8 cellular contexts compared by ENCODE assay signal in the genomic region with DNA sequence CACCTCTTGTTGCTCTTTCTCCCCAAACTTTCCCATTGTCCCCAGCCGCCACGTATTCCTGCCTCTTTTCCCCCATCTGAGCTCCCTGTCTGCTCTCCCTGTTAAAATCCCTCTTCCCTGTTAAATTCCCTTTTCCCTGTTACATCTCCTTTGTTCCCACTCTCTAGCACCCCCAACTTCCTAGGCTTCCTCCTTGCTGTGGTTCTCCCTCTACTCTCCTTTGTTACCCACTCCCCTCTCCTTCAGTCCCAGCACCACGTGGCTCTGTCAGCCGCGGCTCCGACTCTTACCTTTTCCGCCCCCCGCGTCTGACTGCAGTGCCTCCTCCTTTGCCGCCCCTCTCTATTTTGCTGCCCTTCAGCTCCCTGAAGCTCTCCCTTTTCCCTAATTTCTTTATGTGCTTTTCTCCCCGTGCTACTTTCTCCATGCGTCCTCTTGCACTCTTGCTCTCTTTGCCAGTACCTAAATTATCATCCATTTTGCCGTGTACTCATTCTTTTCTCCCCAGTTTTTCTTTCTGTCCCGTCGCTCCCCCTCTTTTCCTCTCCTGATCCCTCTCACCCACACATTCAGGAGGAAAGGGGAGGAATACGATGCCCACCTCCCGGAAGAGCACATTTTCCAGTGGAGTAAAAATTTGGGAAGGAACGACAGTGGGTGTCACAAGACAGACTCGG. TPM values are rescaled to one million over a fixed set of nuclear protein-coding genes. Genes with fewer than 3 reads are reported as not detected.
DNase-seq lines count a peak whose midpoint lies in the region; ATAC-seq, FAIRE-seq and TF ChIP-seq lines count a peak whose summit lies in the region.

No MANE protein-coding gene starts in this region.

- FAIRE-seq in HepG2 (lab: Jason Lieb, UNC): no peak

- H3K4me1 Mint-ChIP-seq in IgD-negative memory B cell: peaks cover 12 to 18% (median 12%) of the 10 kb centered on the region in 3 donors

- H3K4me3 ChIP-seq in HepG2 (replicated peaks in 1 of 3; ENCODE audit: insufficient read depth in 1 of 3, low read depth in 2 of 3, low read length in 3 of 3): peak overlapping the region; percentile 92 to 96 (median 93)

- peak overlapping the region; percentile 57 to 94 (median 85) for H3K27ac Mint-ChIP-seq in IgD-negative memory B cell

- H3K79me2 ChIP-seq in HepG2 (ENCODE audit: insufficient read depth, low read length): peaks cover 24% of the 10 kb centered on the region

- peaks cover 1 to 6% of the 10 kb centered on the region in 2 experiments; a peak in 3 of 5 replicates for H3K36me3 ChIP-seq in HepG2 (replicated peaks in 1 of 2; ENCODE audit: control insufficient read depth in 1 of 2, insufficient read depth in 2 of 2, low read length in 2 of 2)

- H3K27me3 Mint-ChIP-seq in IgD-negative memory B cell: no peaks in the 10 kb centered on the region

- ATAC-seq in HepG2: peak; percentile 62
- no peak for ATAC-seq in GM21825 (IDR thresholded peaks at IDR 0.05; ENCODE audit: unreplicated experiment)

- CTCF ChIA-PET in HepG2 (lab: Yijun Ruan, JAX; ENCODE audit: low intra/inter-chr PET ratio, low total read pairs): interaction anchor here (1.8 kb wide), 1 partner anchor 98 kb away, joined by 17 read pairs; no protein-coding TSS in a partner anchor

- no peak for TF ChIP-seq CTCF in HepG2 (CRISPR knock-in tag; IDR thresholded peaks at IDR 0.05)

- peaks cover 50% of the 10 kb centered on the region for H3K9me3 ChIP-seq in HepG2 (ENCODE audit: low read length)

- DNase-seq in DMS 273 treated with DMSO at 0.1 percent for 48 hours (lab: John Stamatoyannopoulos, UW) (peak; percentile 53), SK-MEL-5 (ENCODE audit: low read depth, low spot score) (peak; percentile 37), cerebellar cortex (ENCODE audit: low spot score) (peak; percentile 54), HepG2 (ENCODE audit: low spot score) (peak; percentile 34), epidermal melanocyte (ENCODE audit: insufficient read length, low spot score) (no peak)
- DNase-seq in stimulated activated CD8-positive, alpha-beta memory T cell treated with anti-CD3 and anti-CD28 coated beads, Interleukin-12 subunit alpha, Interleukin-12 subunit beta, amount 100 ng/mL, for 4 hours (ENCODE audit: low read depth): peak; percentile 2

- TF ChIP-seq EP300 in HepG2 (IDR thresholded peaks at IDR 0.05; ENCODE audit: low read depth in 2 of 2, low read length in 2 of 2) (no peak), HepG2 (CRISPR knock-in tag; IDR thresholded peaks at IDR 0.05; ENCODE audit: borderline replicate concordance) (no peak)

- H3K9me3 Mint-ChIP-seq in IgD-negative memory B cell: peaks cover 3 to 23% (median 6%) of the 10 kb centered on the region in 3 donors

- in situ Hi-C loops in SK-MEL-5 (cut with HindIII; ENCODE audit: low pct_unique_long_range_greater_than_20kb, low sequenced_read_pairs) (no loop called here), HepG2 (cut with HindIII; ENCODE audit: extremely low pct_ligation_motif_present, low pct_unique_long_range_greater_than_20kb) (loop anchor here (10.0 kb wide), 1 partner anchor 96 kb away; no protein-coding TSS in a partner anchor)

- BruUV-seq in HepG2 (replicated peaks; lab: Mats Ljungman, UMichigan): no TSS peak

- H3K27me3 ChIP-seq in HepG2 (ENCODE audit: control insufficient read depth in 1 of 2, insufficient read depth in 2 of 2, low read length in 2 of 2): no peaks in the 10 kb centered on the region; a peak in 1 of 5 replicates

- H3K4me2 ChIP-seq in HepG2 (ENCODE audit: low read depth, low read length): peak overlapping the region; percentile 93

- H2AFZ ChIP-seq in HepG2 (ENCODE audit: low read length): no peak overlapping the region

- peak overlapping the region; percentile 94 for H3K9ac ChIP-seq in HepG2 (ENCODE audit: insufficient read depth, low read depth, low read length)

- POLR2A ChIA-PET in HepG2 (lab: Yijun Ruan, JAX): interaction anchor here (3.9 kb wide), 1 partner anchor 51 kb away, joined by 23 read pairs; the partner anchor contains the start of gene PPP2R1A

- H3K27ac ChIP-seq in HepG2 (ENCODE audit: extremely low read length, insufficient read depth, low read length): peak overlapping the region; percentile 94

- no peak for TF ChIP-seq POLR2A in HepG2 (IDR thresholded peaks at IDR 0.05; ENCODE audit: insufficient read depth in 1 of 2, low read depth in 2 of 2, low read length in 2 of 2)

- H3K4me3 Mint-ChIP-seq in IgD-negative memory B cell: peak overlapping the region; percentile 88 to 98 (median 97)

- H4K20me1 ChIP-seq in HepG2 (ENCODE audit: insufficient read depth, low read length): no peaks in the 10 kb centered on the region

- H3K36me3 Mint-ChIP-seq in IgD-negative memory B cell: peaks cover 9% of the 10 kb centered on the region

- 3% methylated on average over 19 of the region's 19 CpGs for WGBS in HepG2 (ENCODE audit: low lambda C conversion rate)

- intact Hi-C loops in HepG2 (cut with micrococcal nuclease; ENCODE audit: unreplicated experiment): loop anchor here (1.0 to 2.0 kb wide), 2 partner anchors 50 to 99 kb away; no protein-coding TSS in a partner anchor

- peaks cover 25% of the 10 kb centered on the region for H3K4me1 ChIP-seq in HepG2 (ENCODE audit: insufficient read depth, low read length)

- TF ChIP-seq RAD21 in HepG2 (CRISPR knock-in tag; IDR thresholded peaks at IDR 0.05): no peak

RNA-seq across cellular contexts. Expression of gene ZNF616, which starts 1.0 kb away (rescaled TPM):
- polyA plus RNA-seq in IgD-negative memory B cell (5.8 TPM), HepG2 (2011; rRNA removed) (2.2 and 3.2 TPM in 2 replicates)
- 6.3 and 6.5 TPM in 2 replicates for total RNA-seq in SK-MEL-5 (2014; rRNA removed; shearing (Covaris generic))
- polyA plus RNA-seq in SK-MEL-5 (2015; cell fraction: cytosol; rRNA removed): 3.9 and 4.8 TPM in 2 replicates
- polyA plus RNA-seq in SK-MEL-5 (2015; cell fraction: nucleus; rRNA removed): 3.4 and 7.7 TPM in 2 replicates
- total RNA-seq in HepG2 (2016; rRNA removed; fragmentation: Illumina TruSeq; extraction: Trizol): 10.4 and 19.8 TPM in 2 replicates
- total RNA-seq in HepG2 (2016; cell fraction: cytosol; rRNA removed; fragmentation: Illumina TruSeq; extraction: Trizol; ENCODE audit: low read depth): 1.5 and 1.7 TPM in 2 replicates
- total RNA-seq in HepG2 (2016; cell fraction: insoluble cytoplasmic fraction; rRNA removed; fragmentation: Illumina TruSeq; extraction: Trizol): 11.8 and 19.2 TPM in 2 replicates
- 5.0 and 6.2 TPM in 2 replicates for total RNA-seq in HepG2 (2016; cell fraction: membrane; rRNA removed; fragmentation: Illumina TruSeq; extraction: Trizol)
- total RNA-seq in HepG2 (2016; cell fraction: nucleus; rRNA removed; fragmentation: Illumina TruSeq; extraction: Trizol): 6.9 and 9.4 TPM in 2 replicates
- polyA plus RNA-seq in HepG2 (2011; cell fraction: cytosol; rRNA removed): 1.2 and 2.3 TPM in 2 replicates
- 2.3 and 3.8 TPM in 2 replicates for polyA plus RNA-seq in HepG2 (2011; cell fraction: nucleus; rRNA removed)
- 6.6 and 7.4 TPM in 2 replicates for polyA plus RNA-seq in HepG2 (2012)
- polyA plus RNA-seq in HepG2 (2016; cell fraction: cytosol; fragmentation: Illumina TruSeq; extraction: Trizol; ENCODE audit: low read depth): 0.31 and 0.53 TPM in 2 replicates
- polyA plus RNA-seq in HepG2 (2016; cell fraction: insoluble cytoplasmic fraction; fragmentation: Illumina TruSeq; extraction: Trizol; ENCODE audit: low read depth): 9.5 and 10.9 TPM in 2 replicates
- 1.3 and 1.5 TPM in 2 replicates for polyA plus RNA-seq in HepG2 (2016; cell fraction: membrane; fragmentation: Illumina TruSeq; extraction: Trizol; ENCODE audit: low read depth)
- 7.8 and 9.0 TPM in 2 replicates for polyA plus RNA-seq in HepG2 (2016; cell fraction: nucleus; fragmentation: Illumina TruSeq; extraction: Trizol; ENCODE audit: insufficient read depth, low read depth)
- polyA minus RNA-seq in HepG2 (2011; rRNA and poly(A)+ RNA removed; ENCODE audit: low replicate concordance): 8.7 and 9.8 TPM in 2 replicates
- 3.9 and 4.6 TPM in 2 replicates for polyA minus RNA-seq in HepG2 (2011; cell fraction: cytosol; rRNA and poly(A)+ RNA removed)
- 9.7 and 18.8 TPM in 2 replicates for polyA minus RNA-seq in HepG2 (2011; cell fraction: nucleus; rRNA and poly(A)+ RNA removed)

RNA-seq across cellular contexts. Expression of gene ZNF836, which starts 32.7 kb away (rescaled TPM):
- polyA plus RNA-seq in IgD-negative memory B cell: 14.0 TPM
- 2.2 and 4.6 TPM in 2 replicates for total RNA-seq in SK-MEL-5 (2014; rRNA removed; shearing (Covaris generic))
- polyA plus RNA-seq in SK-MEL-5 (2015; cell fraction: cytosol; rRNA removed): 0.20 and 2.7 TPM in 2 replicates
- 3.1 and 9.0 TPM in 2 replicates for polyA plus RNA-seq in SK-MEL-5 (2015; cell fraction: nucleus; rRNA removed)
- total RNA-seq in HepG2 (2016; rRNA removed; fragmentation: Illumina TruSeq; extraction: Trizol): 5.3 and 5.8 TPM in 2 replicates
- total RNA-seq in HepG2 (2016; cell fraction: cytosol; rRNA removed; fragmentation: Illumina TruSeq; extraction: Trizol; ENCODE audit: low read depth): 0.40 and 0.44 TPM in 2 replicates
- 6.1 and 6.2 TPM in 2 replicates for total RNA-seq in HepG2 (2016; cell fraction: insoluble cytoplasmic fraction; rRNA removed; fragmentation: Illumina TruSeq; extraction: Trizol)
- 2.5 and 5.1 TPM in 2 replicates for total RNA-seq in HepG2 (2016; cell fraction: membrane; rRNA removed; fragmentation: Illumina TruSeq; extraction: Trizol)
- total RNA-seq in HepG2 (2016; cell fraction: nucleus; rRNA removed; fragmentation: Illumina TruSeq; extraction: Trizol): 3.3 and 6.3 TPM in 2 replicates
- 1.6 and 1.7 TPM in 2 replicates for polyA plus RNA-seq in HepG2 (2011; rRNA removed)
- polyA plus RNA-seq in HepG2 (2011; cell fraction: cytosol; rRNA removed): 1.2 and 1.4 TPM in 2 replicates
- polyA plus RNA-seq in HepG2 (2011; cell fraction: nucleus; rRNA removed): 4.9 and 5.3 TPM in 2 replicates
- 5.1 and 5.7 TPM in 2 replicates for polyA plus RNA-seq in HepG2 (2012)
- 1.4 TPM in 2 replicates for polyA plus RNA-seq in HepG2 (2016; cell fraction: cytosol; fragmentation: Illumina TruSeq; extraction: Trizol; ENCODE audit: low read depth)
- polyA plus RNA-seq in HepG2 (2016; cell fraction: insoluble cytoplasmic fraction; fragmentation: Illumina TruSeq; extraction: Trizol; ENCODE audit: low read depth): 4.1 and 4.7 TPM in 2 replicates
- 1.8 and 1.9 TPM in 2 replicates for polyA plus RNA-seq in HepG2 (2016; cell fraction: membrane; fragmentation: Illumina TruSeq; extraction: Trizol; ENCODE audit: low read depth)
- polyA plus RNA-seq in HepG2 (2016; cell fraction: nucleus; fragmentation: Illumina TruSeq; extraction: Trizol; ENCODE audit: insufficient read depth, low read depth): 7.2 and 10.4 TPM in 2 replicates
- polyA minus RNA-seq in HepG2 (2011; rRNA and poly(A)+ RNA removed; ENCODE audit: low replicate concordance): 2.0 and 3.9 TPM in 2 replicates
- polyA minus RNA-seq in HepG2 (2011; cell fraction: cytosol; rRNA and poly(A)+ RNA removed): 3.2 and 4.6 TPM in 2 replicates
- polyA minus RNA-seq in HepG2 (2011; cell fraction: nucleus; rRNA and poly(A)+ RNA removed): 7.6 and 10.2 TPM in 2 replicates

RNA-seq across cellular contexts. Expression of gene ZNF841, which starts 43.2 kb away (rescaled TPM):
- polyA plus RNA-seq in IgD-negative memory B cell (4.5 TPM), HepG2 (2011; rRNA removed) (6.2 and 6.7 TPM in 2 replicates)
- 10.0 and 10.1 TPM in 2 replicates for total RNA-seq in SK-MEL-5 (2014; rRNA removed; shearing (Covaris generic))
- 4.5 and 6.1 TPM in 2 replicates for polyA plus RNA-seq in SK-MEL-5 (2015; cell fraction: cytosol; rRNA removed)
- polyA plus RNA-seq in SK-MEL-5 (2015; cell fraction: nucleus; rRNA removed): 27.8 and 33.6 TPM in 2 replicates
- total RNA-seq in HepG2 (2016; rRNA removed; fragmentation: Illumina TruSeq; extraction: Trizol): 14.2 and 15.9 TPM in 2 replicates
- 5.1 and 6.4 TPM in 2 replicates for total RNA-seq in HepG2 (2016; cell fraction: cytosol; rRNA removed; fragmentation: Illumina TruSeq; extraction: Trizol; ENCODE audit: low read depth)
- 15.1 and 15.5 TPM in 2 replicates for total RNA-seq in HepG2 (2016; cell fraction: insoluble cytoplasmic fraction; rRNA removed; fragmentation: Illumina TruSeq; extraction: Trizol)
- total RNA-seq in HepG2 (2016; cell fraction: membrane; rRNA removed; fragmentation: Illumina TruSeq; extraction: Trizol): 4.2 and 5.6 TPM in 2 replicates
- 18.8 and 21.0 TPM in 2 replicates for total RNA-seq in HepG2 (2016; cell fraction: nucleus; rRNA removed; fragmentation: Illumina TruSeq; extraction: Trizol)
- polyA plus RNA-seq in HepG2 (2011; cell fraction: cytosol; rRNA removed): 2.9 and 3.2 TPM in 2 replicates
- polyA plus RNA-seq in HepG2 (2011; cell fraction: nucleus; rRNA removed): 13.2 and 21.8 TPM in 2 replicates
- 7.6 and 10.6 TPM in 2 replicates for polyA plus RNA-seq in HepG2 (2012)
- polyA plus RNA-seq in HepG2 (2016; cell fraction: cytosol; fragmentation: Illumina TruSeq; extraction: Trizol; ENCODE audit: low read depth): 0.27 and 0.37 TPM in 2 replicates
- polyA plus RNA-seq in HepG2 (2016; cell fraction: insoluble cytoplasmic fraction; fragmentation: Illumina TruSeq; extraction: Trizol; ENCODE audit: low read depth): 4.0 and 5.1 TPM in 2 replicates
- polyA plus RNA-seq in HepG2 (2016; cell fraction: membrane; fragmentation: Illumina TruSeq; extraction: Trizol; ENCODE audit: low read depth): 0.32 and 0.47 TPM in 2 replicates
- 30.9 and 38.1 TPM in 2 replicates for polyA plus RNA-seq in HepG2 (2016; cell fraction: nucleus; fragmentation: Illumina TruSeq; extraction: Trizol; ENCODE audit: insufficient read depth, low read depth)
- 6.3 and 9.2 TPM in 2 replicates for polyA minus RNA-seq in HepG2 (2011; rRNA and poly(A)+ RNA removed; ENCODE audit: low replicate concordance)
- polyA minus RNA-seq in HepG2 (2011; cell fraction: cytosol; rRNA and poly(A)+ RNA removed): 3.8 and 4.4 TPM in 2 replicates
- polyA minus RNA-seq in HepG2 (2011; cell fraction: nucleus; rRNA and poly(A)+ RNA removed): 29.4 and 34.3 TPM in 2 replicates

RNA-seq across cellular contexts. Expression of gene PPP2R1A, which starts 51.1 kb away (rescaled TPM):
- polyA plus RNA-seq in IgD-negative memory B cell: 204 TPM
- 110 and 134 TPM in 2 replicates for total RNA-seq in SK-MEL-5 (2014; rRNA removed; shearing (Covaris generic))
- polyA plus RNA-seq in SK-MEL-5 (2015; cell fraction: cytosol; rRNA removed): 148 and 175 TPM in 2 replicates
- 41.5 and 50.5 TPM in 2 replicates for polyA plus RNA-seq in SK-MEL-5 (2015; cell fraction: nucleus; rRNA removed)
- 130 and 141 TPM in 2 replicates for total RNA-seq in HepG2 (2016; rRNA removed; fragmentation: Illumina TruSeq; extraction: Trizol)
- total RNA-seq in HepG2 (2016; cell fraction: cytosol; rRNA removed; fragmentation: Illumina TruSeq; extraction: Trizol; ENCODE audit: low read depth): 13.2 and 14.6 TPM in 2 replicates
- total RNA-seq in HepG2 (2016; cell fraction: insoluble cytoplasmic fraction; rRNA removed; fragmentation: Illumina TruSeq; extraction: Trizol): 127 and 142 TPM in 2 replicates
- total RNA-seq in HepG2 (2016; cell fraction: membrane; rRNA removed; fragmentation: Illumina TruSeq; extraction: Trizol): 48.8 and 52.7 TPM in 2 replicates
- total RNA-seq in HepG2 (2016; cell fraction: nucleus; rRNA removed; fragmentation: Illumina TruSeq; extraction: Trizol): 60.6 and 73.7 TPM in 2 replicates
- 86.7 and 106 TPM in 2 replicates for polyA plus RNA-seq in HepG2 (2011; rRNA removed)
- 70.4 and 89.0 TPM in 2 replicates for polyA plus RNA-seq in HepG2 (2011; cell fraction: cytosol; rRNA removed)
- 66.3 and 74.9 TPM in 2 replicates for polyA plus RNA-seq in HepG2 (2011; cell fraction: nucleus; rRNA removed)
- polyA plus RNA-seq in HepG2 (2012): 139 and 160 TPM in 2 replicates
- polyA plus RNA-seq in HepG2 (2016; cell fraction: cytosol; fragmentation: Illumina TruSeq; extraction: Trizol; ENCODE audit: low read depth): 22.6 and 27.2 TPM in 2 replicates
- 141 and 165 TPM in 2 replicates for polyA plus RNA-seq in HepG2 (2016; cell fraction: insoluble cytoplasmic fraction; fragmentation: Illumina TruSeq; extraction: Trizol; ENCODE audit: low read depth)
- polyA plus RNA-seq in HepG2 (2016; cell fraction: membrane; fragmentation: Illumina TruSeq; extraction: Trizol; ENCODE audit: low read depth): 51.8 and 55.1 TPM in 2 replicates
- polyA plus RNA-seq in HepG2 (2016; cell fraction: nucleus; fragmentation: Illumina TruSeq; extraction: Trizol; ENCODE audit: insufficient read depth, low read depth): 79.3 and 95.6 TPM in 2 replicates
- 326 and 356 TPM in 2 replicates for polyA minus RNA-seq in HepG2 (2011; rRNA and poly(A)+ RNA removed; ENCODE audit: low replicate concordance)
- 120 and 131 TPM in 2 replicates for polyA minus RNA-seq in HepG2 (2011; cell fraction: cytosol; rRNA and poly(A)+ RNA removed)
- 94.9 and 101 TPM in 2 replicates for polyA minus RNA-seq in HepG2 (2011; cell fraction: nucleus; rRNA and poly(A)+ RNA removed)
